ENCODE assay signal across 11 cellular contexts in genomic region chr16:68365167-68365817, GRCh38. TPM values are rescaled to one million over a fixed set of nuclear protein-coding genes. Genes with fewer than 3 reads are reported as not detected.
A peak's percentile ranks its signal among the peaks of the same experiment; 100 is the strongest.
DNase-seq lines count a peak whose midpoint lies in the region; ATAC-seq, FAIRE-seq and TF ChIP-seq lines count a peak whose summit lies in the region.
"Had no signal": no experiment of that assay in that cellular context is flagged by ENCODE, and none has a peak within 500 bp of the region (broad histone marks: within the 10 kb centered on the region; RNA-seq: fewer than 3 reads in every experiment).

No MANE protein-coding gene starts in this region.

- H4K20me1 ChIP-seq in HepG2 (ENCODE audit: insufficient read depth, low read length), result no peaks in the 10 kb centered on the region

- POLR2A ChIA-PET in HepG2 (lab: Yijun Ruan, JAX), result no interaction called here

- H3K4me1 ChIP-seq in right atrium auricular region (no peaks in the 10 kb centered on the region), HepG2 (ENCODE audit: insufficient read depth, low read length) (peaks cover 44% of the 10 kb centered on the region)

- CTCF ChIA-PET in HepG2 (lab: Yijun Ruan, JAX; ENCODE audit: low intra/inter-chr PET ratio, low total read pairs), result no interaction called here

- no peaks in the 10 kb centered on the region for H3K79me2 ChIP-seq in HepG2 (ENCODE audit: insufficient read depth, low read length)

- H3K27ac ChIP-seq in right atrium auricular region (no peak overlapping the region), HepG2 (ENCODE audit: extremely low read length, insufficient read depth, low read length) (no peak overlapping the region), coronary artery (no peak overlapping the region)

- no TSS peak for BruUV-seq in HepG2 (replicated peaks; lab: Mats Ljungman, UMichigan)

- H3K27me3 ChIP-seq in right atrium auricular region, result no peaks in the 10 kb centered on the region
- H3K27me3 ChIP-seq in HepG2 (ENCODE audit: control insufficient read depth in 1 of 2, insufficient read depth in 2 of 2, low read length in 2 of 2), result peaks cover 6 to 52% of the 10 kb centered on the region in 2 experiments

- no peak for TF ChIP-seq CTCF in right atrium auricular region (IDR thresholded peaks at IDR 0.05)
- no peak for TF ChIP-seq CTCF in HepG2 (CRISPR knock-in tag; IDR thresholded peaks at IDR 0.05)
- TF ChIP-seq CTCF in coronary artery (IDR thresholded peaks at IDR 0.05), result no peak

- 37% methylated on average over 18 of the region's 18 CpGs for WGBS in HepG2 (ENCODE audit: low lambda C conversion rate)

- in situ Hi-C loops in HepG2 (cut with HindIII; ENCODE audit: extremely low pct_ligation_motif_present, low pct_unique_long_range_greater_than_20kb), result no loop called here

- no peak overlapping the region for H2AFZ ChIP-seq in HepG2 (ENCODE audit: low read length)

- H3K9me3 ChIP-seq in right atrium auricular region (no peaks in the 10 kb centered on the region), HepG2 (ENCODE audit: low read length) (no peaks in the 10 kb centered on the region)

- H3K9ac ChIP-seq in HepG2 (ENCODE audit: insufficient read depth, low read depth, low read length), result no peak overlapping the region

- TF ChIP-seq POLR2A in HepG2 (IDR thresholded peaks at IDR 0.05; ENCODE audit: insufficient read depth in 1 of 2, low read depth in 2 of 2, low read length in 2 of 2), result no peak

- H3K4me3 ChIP-seq in right atrium auricular region (no peak overlapping the region), HepG2 (replicated peaks in 1 of 3; ENCODE audit: insufficient read depth in 1 of 3, low read depth in 2 of 3, low read length in 3 of 3) (no peak overlapping the region), coronary artery (no peak overlapping the region)

- peak; percentile 62 for DNase-seq in Right ventricle myocardium superior
- no peak for DNase-seq in right atrium auricular region (ENCODE audit: low spot score)
- peak; percentile 24 for DNase-seq in RPMI7951 (ENCODE audit: low read depth)
- no peak for DNase-seq in HepG2 (ENCODE audit: low spot score)
- no peak for DNase-seq in NCI-H2107 treated with DMSO at 0.1 percent for 48 hours (lab: John Stamatoyannopoulos, UW; ENCODE audit: unreplicated experiment)
- no peak for DNase-seq in activated CD4-positive, alpha-beta T cell treated with anti-CD3 and anti-CD28 coated beads for 1 hour
- DNase-seq in effector CD4-positive, alpha-beta T cell, result no peak
- no peak for DNase-seq in coronary artery (ENCODE audit: low spot score)
- DNase-seq: activated CD4-positive, alpha-beta T cell treated with anti-CD3 and anti-CD28 coated beads, Interleukin-2, amount 50 U/mL, for 4 hours; islet precursor cell; NCI-H1092 had no signal

- TF ChIP-seq RAD21 in HepG2 (CRISPR knock-in tag; IDR thresholded peaks at IDR 0.05), result no peak

- intact Hi-C loops in Right ventricle myocardium superior (cut with DNase I), result no loop called here
- intact Hi-C loops in HepG2 (cut with micrococcal nuclease; ENCODE audit: unreplicated experiment), result no loop called here

- ATAC-seq in Right ventricle myocardium superior (ENCODE audit: poor library complexity) (peak; percentile 23), HepG2 (peak; percentile 3; the same call in 1 of the 3 replicates)

- H3K36me3 ChIP-seq in right atrium auricular region (no peaks in the 10 kb centered on the region), HepG2 (replicated peaks in 1 of 2; ENCODE audit: control insufficient read depth in 1 of 2, insufficient read depth in 2 of 2, low read length in 2 of 2) (no peaks in the 10 kb centered on the region)

- no peak overlapping the region for H3K4me2 ChIP-seq in HepG2 (ENCODE audit: low read depth, low read length)

- TF ChIP-seq EP300 in HepG2 (IDR thresholded peaks at IDR 0.05; ENCODE audit: low read depth in 2 of 2, low read length in 2 of 2) (no peak), HepG2 (CRISPR knock-in tag; IDR thresholded peaks at IDR 0.05; ENCODE audit: borderline replicate concordance) (no peak)

- no peak for FAIRE-seq in HepG2 (lab: Jason Lieb, UNC)

TF ChIP-seq in HepG2, 621 proteins besides CTCF, POLR2A, EP300 and RAD21 (continues in another document):
- TF ChIP-seq ZNF253 (CRISPR knock-in tag; IDR thresholded peaks at IDR 0.05; ENCODE audit: borderline replicate concordance) (no peak), UBTF (CRISPR knock-in tag; IDR thresholded peaks at IDR 0.05) (peak; percentile 8; the same call in 1 of the 2 replicates)

RNA-seq across cellular contexts. Expression of gene PRMT7, which starts 54.5 kb away (rescaled TPM):
- total RNA-seq in Right ventricle myocardium superior (28.1 TPM), right atrium auricular region (10 to 100 TPM; 24.5 to 35.7 TPM), HepG2 (2016; rRNA removed; fragmentation: Illumina TruSeq; extraction: Trizol) (46.7 and 55.0 TPM in 2 replicates)
- total RNA-seq in RPMI7951 (2014; rRNA removed; shearing (Covaris generic)), result 23.3 and 30.8 TPM in 2 replicates
- total RNA-seq in HepG2 (2016; cell fraction: cytosol; rRNA removed; fragmentation: Illumina TruSeq; extraction: Trizol; ENCODE audit: low read depth), result 9.5 and 12.3 TPM in 2 replicates
- 45.8 and 52.4 TPM in 2 replicates for total RNA-seq in HepG2 (2016; cell fraction: insoluble cytoplasmic fraction; rRNA removed; fragmentation: Illumina TruSeq; extraction: Trizol)
- 18.9 and 20.2 TPM in 2 replicates for total RNA-seq in HepG2 (2016; cell fraction: membrane; rRNA removed; fragmentation: Illumina TruSeq; extraction: Trizol)
- total RNA-seq in HepG2 (2016; cell fraction: nucleus; rRNA removed; fragmentation: Illumina TruSeq; extraction: Trizol), result 51.3 and 66.0 TPM in 2 replicates
- polyA plus RNA-seq in HepG2 (2011; rRNA removed), result 47.5 and 53.5 TPM in 2 replicates
- 35.5 and 39.1 TPM in 2 replicates for polyA plus RNA-seq in HepG2 (2011; cell fraction: cytosol; rRNA removed)
- polyA plus RNA-seq in HepG2 (2011; cell fraction: nucleus; rRNA removed), result 268 and 334 TPM in 2 replicates
- 28.1 and 39.6 TPM in 2 replicates for polyA plus RNA-seq in HepG2 (2012)
- polyA plus RNA-seq in HepG2 (2016; cell fraction: cytosol; fragmentation: Illumina TruSeq; extraction: Trizol; ENCODE audit: low read depth), result 4.3 and 4.6 TPM in 2 replicates
- 36.4 and 39.2 TPM in 2 replicates for polyA plus RNA-seq in HepG2 (2016; cell fraction: insoluble cytoplasmic fraction; fragmentation: Illumina TruSeq; extraction: Trizol; ENCODE audit: low read depth)
- 6.8 and 7.1 TPM in 2 replicates for polyA plus RNA-seq in HepG2 (2016; cell fraction: membrane; fragmentation: Illumina TruSeq; extraction: Trizol; ENCODE audit: low read depth)
- polyA plus RNA-seq in HepG2 (2016; cell fraction: nucleus; fragmentation: Illumina TruSeq; extraction: Trizol; ENCODE audit: insufficient read depth, low read depth), result 109 and 112 TPM in 2 replicates
- 105 and 173 TPM in 2 replicates for polyA minus RNA-seq in HepG2 (2011; rRNA and poly(A)+ RNA removed; ENCODE audit: low replicate concordance)
- 15.1 and 21.0 TPM in 2 replicates for polyA minus RNA-seq in HepG2 (2011; cell fraction: cytosol; rRNA and poly(A)+ RNA removed)
- polyA minus RNA-seq in HepG2 (2011; cell fraction: nucleus; rRNA and poly(A)+ RNA removed), result 89.8 and 99.8 TPM in 2 replicates

RNA-seq across cellular contexts. Expression of gene SLC7A6OS, which starts 54.5 kb away (rescaled TPM):
- total RNA-seq in Right ventricle myocardium superior (11.2 TPM), right atrium auricular region (1 to 10 TPM; 6.8 to 8.6 TPM), HepG2 (2016; rRNA removed; fragmentation: Illumina TruSeq; extraction: Trizol) (21.5 and 21.6 TPM in 2 replicates)
- total RNA-seq in RPMI7951 (2014; rRNA removed; shearing (Covaris generic)), result 15.1 and 17.9 TPM in 2 replicates
- total RNA-seq in HepG2 (2016; cell fraction: cytosol; rRNA removed; fragmentation: Illumina TruSeq; extraction: Trizol; ENCODE audit: low read depth), result 4.2 and 5.7 TPM in 2 replicates
- total RNA-seq in HepG2 (2016; cell fraction: insoluble cytoplasmic fraction; rRNA removed; fragmentation: Illumina TruSeq; extraction: Trizol), result 19.7 and 21.7 TPM in 2 replicates
- total RNA-seq in HepG2 (2016; cell fraction: membrane; rRNA removed; fragmentation: Illumina TruSeq; extraction: Trizol), result 8.6 and 9.1 TPM in 2 replicates
- total RNA-seq in HepG2 (2016; cell fraction: nucleus; rRNA removed; fragmentation: Illumina TruSeq; extraction: Trizol), result 28.4 and 34.8 TPM in 2 replicates
- polyA plus RNA-seq in HepG2 (2011; rRNA removed), result 11.2 and 12.5 TPM in 2 replicates
- 6.1 and 9.0 TPM in 2 replicates for polyA plus RNA-seq in HepG2 (2011; cell fraction: cytosol; rRNA removed)
- 22.2 and 25.4 TPM in 2 replicates for polyA plus RNA-seq in HepG2 (2011; cell fraction: nucleus; rRNA removed)
- 12.1 and 13.5 TPM in 2 replicates for polyA plus RNA-seq in HepG2 (2012)
- polyA plus RNA-seq in HepG2 (2016; cell fraction: cytosol; fragmentation: Illumina TruSeq; extraction: Trizol; ENCODE audit: low read depth), result 2.2 and 2.4 TPM in 2 replicates
- 19.5 and 20.3 TPM in 2 replicates for polyA plus RNA-seq in HepG2 (2016; cell fraction: insoluble cytoplasmic fraction; fragmentation: Illumina TruSeq; extraction: Trizol; ENCODE audit: low read depth)
- 4.3 and 4.5 TPM in 2 replicates for polyA plus RNA-seq in HepG2 (2016; cell fraction: membrane; fragmentation: Illumina TruSeq; extraction: Trizol; ENCODE audit: low read depth)
- 37.7 and 42.1 TPM in 2 replicates for polyA plus RNA-seq in HepG2 (2016; cell fraction: nucleus; fragmentation: Illumina TruSeq; extraction: Trizol; ENCODE audit: insufficient read depth, low read depth)
- 8.8 and 15.1 TPM in 2 replicates for polyA minus RNA-seq in HepG2 (2011; rRNA and poly(A)+ RNA removed; ENCODE audit: low replicate concordance)
- 4.7 and 4.9 TPM in 2 replicates for polyA minus RNA-seq in HepG2 (2011; cell fraction: cytosol; rRNA and poly(A)+ RNA removed)
- polyA minus RNA-seq in HepG2 (2011; cell fraction: nucleus; rRNA and poly(A)+ RNA removed), result 26.7 and 28.5 TPM in 2 replicates

Comparison
In these comparisons a context has a peak if more than half of its experiments do, and no peak if none do; other contexts are left out.
1. DNase-seq: peak in Right ventricle myocardium superior (single experiment) and RPMI7951 (single experiment); none in right atrium auricular region (single experiment), HepG2 (single experiment), NCI-H2107 treated with DMSO at 0.1 percent for 48 hours (single experiment), activated CD4-positive, alpha-beta T cell treated with anti-CD3 and anti-CD28 coated beads for 1 hour (single experiment), effector CD4-positive, alpha-beta T cell (single experiment) and coronary artery (single experiment).